ENCODE assay signal across 28 cellular contexts in genomic region chr11:77213589-77214428, GRCh38.
"Had no signal": no experiment of that assay in that cellular context is flagged by ENCODE, and none has a peak within 500 bp of the region (broad histone marks: within the 10 kb centered on the region; RNA-seq: fewer than 3 reads in every experiment).

No MANE protein-coding gene starts in this region.

- H3K9me3 Mint-ChIP-seq: activated CD4-positive, alpha-beta T cell treated with anti-CD3 and anti-CD28 coated beads, Interleukin-2, amount 10 ng/mL, durations not matched to agents 7 days and 5 days; activated naive CD4-positive, alpha-beta T cell treated with anti-CD3 and anti-CD28 coated beads, Interleukin-2, amount 10 ng/mL, durations not matched to agents 7 days and 5 days; activated T-helper 1 cell treated with anti-CD3 and anti-CD28 coated beads, Interleukin-12 subunit alpha, Interleukin-12 subunit beta, Interleukin-2, Interleukin-4 antibody, amounts not matched to agents 30 ng/mL and 10 ng/mL and 1 ng/mL, durations not matched to agents 14 hours and 24 hours and 36 hours; dendritic cell treated with granulocyte-macrophage colony-stimulating factor and Interleukin-4, amounts not matched to agents 40 ng/mL and 50 ng/mL, for 4 days; naive thymus-derived CD4-positive, alpha-beta T cell; T-helper 1 cell treated with Interleukin-12 subunit alpha and Interleukin-12 subunit beta and Interleukin-4 antibody, amounts not matched to agents 30 μg/mL and 1 μg/mL, for 36 hours had no signal

- H3K4me1 Mint-ChIP-seq: activated CD4-positive, alpha-beta T cell treated with anti-CD3 and anti-CD28 coated beads, Interleukin-2, amount 10 ng/mL, durations not matched to agents 7 days and 5 days; activated naive CD4-positive, alpha-beta T cell treated with anti-CD3 and anti-CD28 coated beads, Interleukin-2, amount 10 ng/mL, durations not matched to agents 7 days and 5 days; naive thymus-derived CD4-positive, alpha-beta T cell had no signal

- FAIRE-seq: frontal cortex, keratinocyte, urothelium cell line had no signal

- H3K36me3 Mint-ChIP-seq: activated naive CD4-positive, alpha-beta T cell treated with anti-CD3 and anti-CD28 coated beads, Interleukin-2, amount 10 ng/mL, durations not matched to agents 7 days and 5 days; naive thymus-derived CD4-positive, alpha-beta T cell had no signal

- H3K9me3 ChIP-seq: right lobe of liver, testis, transverse colon had no signal

- H3K27ac Mint-ChIP-seq: activated CD4-positive, alpha-beta T cell treated with anti-CD3 and anti-CD28 coated beads, Interleukin-2, amount 10 ng/mL, durations not matched to agents 7 days and 5 days; activated naive CD4-positive, alpha-beta T cell treated with anti-CD3 and anti-CD28 coated beads, Interleukin-2, amount 10 ng/mL, durations not matched to agents 7 days and 5 days; activated T-helper 1 cell treated with anti-CD3 and anti-CD28 coated beads, Interleukin-12 subunit alpha, Interleukin-12 subunit beta, Interleukin-2, Interleukin-4 antibody, amounts not matched to agents 30 ng/mL and 10 ng/mL and 1 ng/mL, durations not matched to agents 14 hours and 24 hours and 36 hours; dendritic cell treated with granulocyte-macrophage colony-stimulating factor and Interleukin-4, amounts not matched to agents 40 ng/mL and 50 ng/mL, for 4 days; naive thymus-derived CD4-positive, alpha-beta T cell; T-helper 1 cell treated with Interleukin-12 subunit alpha and Interleukin-12 subunit beta and Interleukin-4 antibody, amounts not matched to agents 30 μg/mL and 1 μg/mL, for 36 hours had no signal

- H3K4me1 ChIP-seq: right lobe of liver, testis, transverse colon had no signal

- H3K27me3 Mint-ChIP-seq: activated naive CD4-positive, alpha-beta T cell treated with anti-CD3 and anti-CD28 coated beads, Interleukin-2, amount 10 ng/mL, durations not matched to agents 7 days and 5 days; dendritic cell treated with granulocyte-macrophage colony-stimulating factor and Interleukin-4, amounts not matched to agents 40 ng/mL and 50 ng/mL, for 4 days had no signal

- H3K36me3 ChIP-seq: transverse colon had no signal

- H3K4me3 Mint-ChIP-seq: activated CD4-positive, alpha-beta T cell treated with anti-CD3 and anti-CD28 coated beads, Interleukin-2, amount 10 ng/mL, durations not matched to agents 7 days and 5 days; activated naive CD4-positive, alpha-beta T cell treated with anti-CD3 and anti-CD28 coated beads, Interleukin-2, amount 10 ng/mL, durations not matched to agents 7 days and 5 days; activated T-helper 1 cell treated with anti-CD3 and anti-CD28 coated beads, Interleukin-12 subunit alpha, Interleukin-12 subunit beta, Interleukin-2, Interleukin-4 antibody, amounts not matched to agents 30 ng/mL and 10 ng/mL and 1 ng/mL, durations not matched to agents 14 hours and 24 hours and 36 hours; dendritic cell treated with granulocyte-macrophage colony-stimulating factor and Interleukin-4, amounts not matched to agents 40 ng/mL and 50 ng/mL, for 4 days; naive thymus-derived CD4-positive, alpha-beta T cell; T-helper 1 cell treated with Interleukin-12 subunit alpha and Interleukin-12 subunit beta and Interleukin-4 antibody, amounts not matched to agents 30 μg/mL and 1 μg/mL, for 36 hours had no signal

- H3K27me3 ChIP-seq: right lobe of liver, testis, transverse colon had no signal

- DNase-seq: activated CD4-positive, alpha-beta T cell treated with anti-CD3 and anti-CD28 coated beads, Interleukin-2, amount 10 ng/mL, durations not matched to agents 7 days and 5 days; activated CD4-positive, CD25-positive, alpha-beta regulatory T cell treated with anti-CD3 and anti-CD28 coated beads, Interleukin-2, amount 50 U/mL, for 72 hours; activated effector memory CD4-positive, alpha-beta T cell treated with anti-CD3 and anti-CD28 coated beads, Interleukin-2, amount 50 U/mL, for 16 hours; activated naive CD4-positive, alpha-beta T cell treated with anti-CD3 and anti-CD28 coated beads, Interleukin-2, amount 10 ng/mL, durations not matched to agents 7 days and 5 days; activated T-cell treated with anti-CD3 and anti-CD28 coated beads for 4 hours; amygdala; caudate nucleus; effector CD4-positive, alpha-beta T cell; left cardiac atrium; left ventricle myocardium superior; midbrain; naive thymus-derived CD4-positive, alpha-beta T cell; occipital lobe; stimulated activated CD4-positive, alpha-beta T cell treated with anti-CD3 and anti-CD28 coated beads, Interleukin-12 subunit alpha, Interleukin-12 subunit beta, amount 100 ng/mL, for 4 hours; stimulated activated CD4-positive, alpha-beta T cell treated with anti-CD3 and anti-CD28 coated beads, Interleukin-4, amount 100 ng/mL, for 1 hour; stimulated activated naive CD8-positive, alpha-beta T cell treated with anti-CD3 and anti-CD28 coated beads, Interleukin-15, Interleukin-2, amounts not matched to agents 100 U/mL and 50 U/mL, for 24 hours; SW 1271; T1000; testis; transverse colon had no signal

- H3K27ac ChIP-seq: epithelial cell of prostate, right lobe of liver, testis, transverse colon had no signal

- H3K4me3 ChIP-seq: right lobe of liver, testis, transverse colon had no signal
